2 cellular contexts compared by ENCODE assay signal in the genomic region with DNA sequence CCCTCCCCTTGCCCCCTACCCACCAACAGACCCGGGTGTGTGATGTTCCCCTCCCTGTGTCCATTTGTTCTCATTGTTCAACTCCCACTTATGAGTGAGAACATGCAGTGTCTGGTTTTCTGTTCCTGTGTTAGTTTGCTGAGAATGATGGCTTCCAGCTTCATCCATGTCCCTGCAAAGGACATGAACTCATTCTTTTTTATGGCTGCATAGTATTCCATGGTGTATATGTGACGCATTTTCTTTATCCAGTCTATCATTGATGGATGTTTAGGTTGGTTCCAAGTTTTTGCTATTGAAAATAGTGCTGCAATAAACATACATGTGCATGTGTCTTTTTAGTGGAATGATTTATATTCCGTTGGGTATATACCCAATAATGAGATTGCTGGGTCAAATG.
A peak's percentile ranks its signal among the peaks of the same experiment; 100 is the strongest.
DNase-seq lines count a peak whose midpoint lies in the region; TF ChIP-seq lines count a peak whose summit lies in the region.
"Not testable (repeated sequence)": the region's sequence is repeated elsewhere in the genome, so short reads cannot be mapped to it uniquely, and the experiment has no call there.

No MANE protein-coding gene starts in this region.

- not testable (repeated sequence) for H3K4me1 Mint-ChIP-seq in Caco-2 (ENCODE audit: low read depth, unreplicated experiment)

- not testable (repeated sequence) for H3K27me3 ChIP-seq in Caco-2 (replicated peaks; ENCODE audit: control insufficient read depth, insufficient read depth, low read length)

- not testable (repeated sequence) for H3K36me3 ChIP-seq in Caco-2 (ENCODE audit: control insufficient read depth, insufficient read depth, low read length); HEK293 (ENCODE audit: control insufficient read depth in 2 of 2, insufficient read depth in 1 of 2, low read length in 2 of 2)

- H3K27me3 Mint-ChIP-seq in Caco-2 (ENCODE audit: insufficient read depth, unreplicated experiment) = not testable (repeated sequence)

- BruUV-seq in Caco-2 (replicated peaks; lab: Mats Ljungman, UMichigan) = not testable (repeated sequence)

- CTCF ChIA-PET in Caco-2 (lab: Charles Lee) = not testable (repeated sequence)
- CTCF ChIA-PET in HEK293 (lab: Yijun Ruan, JAX) = interaction anchor here (1.4 to 2.1 kb wide), 3 partner anchors 21 to 108 kb away, joined by 4 to 14 read pairs (median 4); no protein-coding TSS in a partner anchor

- intact Hi-C loops in Caco-2 (cut with micrococcal nuclease; ENCODE audit: unreplicated experiment) = loop anchor here (1.0 to 5.0 kb wide), 2 partner anchors 94 to 108 kb away; a partner anchor contains a TSS

- H3K27ac Mint-ChIP-seq in Caco-2 (ENCODE audit: unreplicated experiment) = peak overlapping the region; percentile 45

- H3K27ac ChIP-seq in HEK293 (ENCODE audit: extremely low read depth, low read depth, low read length) = not testable (repeated sequence)

- H3K4me3 ChIP-seq in Caco-2 (ENCODE audit: low read depth, low read length); HEK293 (ENCODE audit: low read depth, low read length): not testable (repeated sequence)

- H3K9me3 Mint-ChIP-seq in Caco-2 (ENCODE audit: unreplicated experiment) = not testable (repeated sequence)

- H3K36me3 Mint-ChIP-seq in Caco-2 (ENCODE audit: insufficient read depth, unreplicated experiment) = not testable (repeated sequence)

- TF ChIP-seq CTCF in Caco-2 (IDR thresholded peaks at IDR 0.05; ENCODE audit: insufficient read depth in 1 of 2, low read depth in 1 of 2, low read length in 1 of 2, severe bottlenecking in 1 of 2, unreplicated experiment in 1 of 2); HEK293 (tag by site-specific recombination; IDR thresholded peaks at IDR 0.05): not testable (repeated sequence)

- not testable (repeated sequence) for H3K4me1 ChIP-seq in Caco-2; HEK293 (ENCODE audit: control insufficient read depth, insufficient read depth, low read length)

- DNase-seq in Caco-2 = not testable (repeated sequence)

- not testable (repeated sequence) for H3K4me3 Mint-ChIP-seq in Caco-2 (ENCODE audit: unreplicated experiment)

- POLR2A ChIA-PET in Caco-2 (lab: Charles Lee); HEK293 (lab: Yijun Ruan, JAX): not testable (repeated sequence)

- H3K9me3 ChIP-seq in Caco-2; HEK293 (ENCODE audit: control insufficient read depth, insufficient read depth, low read depth, low read length): not testable (repeated sequence)

TF ChIP-seq in HEK293, 187 proteins besides CTCF, POLR2A, EP300 and RAD21:
- TF ChIP-seq ZNF146 (tag by site-specific recombination; IDR thresholded peaks at IDR 0.05) = peak; percentile 98
- TF ChIP-seq, protein P1, sequence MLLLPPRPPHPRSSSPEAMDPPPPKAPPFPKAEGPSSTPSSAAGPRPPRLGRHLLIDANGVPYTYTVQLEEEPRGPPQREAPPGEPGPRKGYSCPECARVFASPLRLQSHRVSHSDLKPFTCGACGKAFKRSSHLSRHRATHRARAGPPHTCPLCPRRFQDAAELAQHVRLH (tag by site-specific recombination; IDR thresholded peaks at IDR 0.05) = 0 out of 2 replicates have a peak, but pooled peaks have one; percentile 26
